ENCODE assay signal across 13 cellular contexts in genomic region chr10:11336703-11337102, GRCh38.
A peak's percentile ranks its signal among the peaks of the same experiment; 100 is the strongest.
DNase-seq lines count a peak whose midpoint lies in the region; ATAC-seq lines count a peak whose summit lies in the region.
"Had no signal": no experiment of that assay in that cellular context is flagged by ENCODE, and none has a peak within 500 bp of the region (broad histone marks: within the 10 kb centered on the region; RNA-seq: fewer than 3 reads in every experiment).

No MANE protein-coding gene starts in this region.

- ATAC-seq in CD4-positive, CD25-positive, alpha-beta regulatory T cell (ENCODE audit: low read depth in 2 of 2): no peak
- peak in 1 of 2 donors; percentile 39 for ATAC-seq in naive thymus-derived CD8-positive, alpha-beta T cell
- ATAC-seq in HG02885 (IDR thresholded peaks at IDR 0.05; ENCODE audit: poor library complexity, unreplicated experiment) (no peak), GM19035 (IDR thresholded peaks at IDR 0.05; ENCODE audit: unreplicated experiment) (no peak)
- ATAC-seq: PC-3 had no signal

- H3K4me1 ChIP-seq in CD4-positive, CD25-positive, alpha-beta regulatory T cell (ENCODE audit: control insufficient read depth, insufficient read depth, low read length, poor library complexity, severe bottlenecking): no peaks in the 10 kb centered on the region

- no peak overlapping the region for H3K27ac ChIP-seq in CD4-positive, CD25-positive, alpha-beta regulatory T cell (ENCODE audit: insufficient read depth, low read length, poor library complexity, severe bottlenecking)

- POLR2A ChIA-PET in naive thymus-derived CD8-positive, alpha-beta T cell (lab: Charles Lee): interaction anchor here (1.6 kb wide), 1 partner anchor 60 kb away, joined by 5 read pairs; no protein-coding TSS in a partner anchor

- H3K36me3 Mint-ChIP-seq in CD4-positive, CD25-positive, alpha-beta regulatory T cell: peaks cover 29% of the 10 kb centered on the region
- H3K36me3 Mint-ChIP-seq in naive thymus-derived CD8-positive, alpha-beta T cell: peaks cover 0 to 41% (median 8%) of the 10 kb centered on the region in 3 donors

- no peak overlapping the region for H3K4me3 ChIP-seq in CD4-positive, CD25-positive, alpha-beta regulatory T cell (ENCODE audit: low read depth, low read length)

- peaks cover 10 to 43% (median 16%) of the 10 kb centered on the region in 4 donors for H3K4me1 Mint-ChIP-seq in CD4-positive, CD25-positive, alpha-beta regulatory T cell
- peaks cover 25 to 60% (median 50%) of the 10 kb centered on the region in 4 donors for H3K4me1 Mint-ChIP-seq in naive thymus-derived CD8-positive, alpha-beta T cell

- H3K27ac Mint-ChIP-seq in CD4-positive, CD25-positive, alpha-beta regulatory T cell: peak overlapping the region in 2 of 3 donors; percentile 26 to 87
- H3K27ac Mint-ChIP-seq in naive thymus-derived CD8-positive, alpha-beta T cell: peak overlapping the region; percentile 41 to 93 (median 74)

- H3K27me3 Mint-ChIP-seq in CD4-positive, CD25-positive, alpha-beta regulatory T cell: no peaks in the 10 kb centered on the region
- no peaks in the 10 kb centered on the region for H3K27me3 Mint-ChIP-seq in naive thymus-derived CD8-positive, alpha-beta T cell

- H3K9me3 ChIP-seq in CD4-positive, CD25-positive, alpha-beta regulatory T cell (ENCODE audit: control insufficient read depth in 2 of 2, low read length in 2 of 2): no peaks in the 10 kb centered on the region
- H3K9me3 ChIP-seq: Caco-2 had no signal

- DNase-seq in CD4-positive, CD25-positive, alpha-beta regulatory T cell: no peak
- DNase-seq in NCI-H146 (lab: John Stamatoyannopoulos, UW) (peak; percentile 40), dermis blood vessel endothelial cell (peak; percentile 48), NCI-H774 (lab: John Stamatoyannopoulos, UW) (no peak), NK-92 (lab: John Stamatoyannopoulos, UW; ENCODE audit: unreplicated experiment) (no peak)
- DNase-seq in naive thymus-derived CD8-positive, alpha-beta T cell: no peak
- DNase-seq: activated gamma-delta T cell treated with Interleukin-2 at 50 U/mL for 16 hours; Caco-2; effector CD8-positive, alpha-beta T cell; NCI-H1417 treated with DMSO at 0.1 percent for 48 hours; PC-3 had no signal

- H3K27me3 ChIP-seq in CD4-positive, CD25-positive, alpha-beta regulatory T cell (ENCODE audit: control insufficient read depth, insufficient read depth, low read length): no peaks in the 10 kb centered on the region

- peaks cover 39% of the 10 kb centered on the region for H3K36me3 ChIP-seq in CD4-positive, CD25-positive, alpha-beta regulatory T cell (ENCODE audit: control insufficient read depth, insufficient read depth, low read length)

- H3K4me3 Mint-ChIP-seq in CD4-positive, CD25-positive, alpha-beta regulatory T cell: peak overlapping the region in 2 of 4 donors; percentile 2 to 33
- H3K4me3 Mint-ChIP-seq in naive thymus-derived CD8-positive, alpha-beta T cell: peak overlapping the region in 5 of 10 donors; percentile 12 to 64 (median 23)

- H3K9me3 Mint-ChIP-seq in CD4-positive, CD25-positive, alpha-beta regulatory T cell: no peaks in the 10 kb centered on the region
- H3K9me3 Mint-ChIP-seq in naive thymus-derived CD8-positive, alpha-beta T cell: no peaks in the 10 kb centered on the region

Comparison
In these comparisons a context has a peak if more than half of its experiments do, and no peak if none do; other contexts are left out.
1. DNase-seq: peak in NCI-H146 (single experiment) and dermis blood vessel endothelial cell (single experiment); none in CD4-positive, CD25-positive, alpha-beta regulatory T cell (0 of 3), naive thymus-derived CD8-positive, alpha-beta T cell (0 of 10), NCI-H774 (single experiment) and NK-92 (single experiment).